ENCODE assay signal across 8 cellular contexts in genomic region chr1:26529405-26529654, GRCh38. TPM values are rescaled to one million over a fixed set of nuclear protein-coding genes. Genes with fewer than 3 reads are reported as not detected.
DNase-seq lines count a peak whose midpoint lies in the region; ATAC-seq, FAIRE-seq and TF ChIP-seq lines count a peak whose summit lies in the region.

No MANE protein-coding gene starts in this region.

- TF ChIP-seq RAD21 in HepG2 (CRISPR knock-in tag; IDR thresholded peaks at IDR 0.05): no peak

- POLR2A ChIA-PET in HepG2 (lab: Yijun Ruan, JAX): interaction anchor here (1.2 to 5.8 kb wide), 4 partner anchors 9 to 97 kb away, joined by 3 to 41 read pairs (median 3); partner anchors contain the start of genes DHDDS and HMGN2

- no peaks in the 10 kb centered on the region for H3K36me3 Mint-ChIP-seq in activated naive CD4-positive, alpha-beta T cell treated with anti-CD3 and anti-CD28 coated beads, Interleukin-2, amount 50 U/mL, for 24 hours
- H3K36me3 Mint-ChIP-seq in activated T-helper 17 cell treated with anti-CD3 and anti-CD28 coated beads, Interleukin-2, amount 50 U/mL, for 72 hours (ENCODE audit: low read depth): no peaks in the 10 kb centered on the region

- H3K79me2 ChIP-seq in HepG2 (ENCODE audit: insufficient read depth, low read length): peaks cover 17% of the 10 kb centered on the region

- no peak for DNase-seq in activated naive CD4-positive, alpha-beta T cell treated with anti-CD3 and anti-CD28 coated beads, Interleukin-2, amount 50 U/mL, for 16 hours
- DNase-seq in HepG2 (ENCODE audit: low spot score) (no peak), upper lobe of right lung (no peak), occipital lobe (lab: John Stamatoyannopoulos, UW) (no peak), ureter (ENCODE audit: low spot score) (no peak)

- intact Hi-C loops in HepG2 (cut with micrococcal nuclease; ENCODE audit: unreplicated experiment) (no loop called here), upper lobe of right lung (cut with DNase I) (no loop called here)

- FAIRE-seq in HepG2 (lab: Jason Lieb, UNC): no peak

- H3K4me2 ChIP-seq in HepG2 (ENCODE audit: low read depth, low read length): peak overlapping the region; percentile 100

- H3K36me3 ChIP-seq in HepG2 (replicated peaks in 1 of 2; ENCODE audit: control insufficient read depth in 1 of 2, insufficient read depth in 2 of 2, low read length in 2 of 2) (no peaks in the 10 kb centered on the region), upper lobe of right lung (no peaks in the 10 kb centered on the region)

- H3K9ac ChIP-seq in HepG2 (ENCODE audit: insufficient read depth, low read depth, low read length): peak overlapping the region; percentile 73

- 0% methylated on average over 2 of the region's 19 CpGs for WGBS in HepG2 (ENCODE audit: low lambda C conversion rate)

- H3K4me3 Mint-ChIP-seq in activated naive CD4-positive, alpha-beta T cell treated with anti-CD3 and anti-CD28 coated beads, Interleukin-2, amount 50 U/mL, for 24 hours: peak overlapping the region; percentile 80
- peak overlapping the region; percentile 83 for H3K4me3 Mint-ChIP-seq in activated T-helper 17 cell treated with anti-CD3 and anti-CD28 coated beads, Interleukin-2, amount 50 U/mL, for 72 hours

- H3K27me3 Mint-ChIP-seq in activated naive CD4-positive, alpha-beta T cell treated with anti-CD3 and anti-CD28 coated beads, Interleukin-2, amount 50 U/mL, for 24 hours: no peaks in the 10 kb centered on the region
- H3K27me3 Mint-ChIP-seq in activated T-helper 17 cell treated with anti-CD3 and anti-CD28 coated beads, Interleukin-2, amount 50 U/mL, for 72 hours: no peaks in the 10 kb centered on the region

- BruUV-seq in HepG2 (replicated peaks; lab: Mats Ljungman, UMichigan): no TSS peak

- H3K9me3 ChIP-seq in HepG2 (ENCODE audit: low read length): no peaks in the 10 kb centered on the region
- H3K9me3 ChIP-seq in upper lobe of right lung: no peaks in the 10 kb centered on the region

- peaks cover 0 to 3% of the 10 kb centered on the region in 2 experiments; a peak in 2 of 5 replicates for H3K27me3 ChIP-seq in HepG2 (ENCODE audit: control insufficient read depth in 1 of 2, insufficient read depth in 2 of 2, low read length in 2 of 2)
- no peaks in the 10 kb centered on the region for H3K27me3 ChIP-seq in upper lobe of right lung

- H3K4me1 Mint-ChIP-seq in activated naive CD4-positive, alpha-beta T cell treated with anti-CD3 and anti-CD28 coated beads, Interleukin-2, amount 50 U/mL, for 24 hours: peaks cover 27% of the 10 kb centered on the region
- no peaks in the 10 kb centered on the region for H3K4me1 Mint-ChIP-seq in activated T-helper 17 cell treated with anti-CD3 and anti-CD28 coated beads, Interleukin-2, amount 50 U/mL, for 72 hours

- ATAC-seq in activated T-helper 17 cell treated with anti-CD3 and anti-CD28 coated beads, Interleukin-2, amount 50 U/mL, for 72 hours (replicated peaks): no peak
- no peak; the same call in 2 of the 3 replicates for ATAC-seq in HepG2
- ATAC-seq in upper lobe of right lung: no peak
- ATAC-seq in GM19035 (IDR thresholded peaks at IDR 0.05; ENCODE audit: unreplicated experiment): no peak

- H4K20me1 ChIP-seq in HepG2 (ENCODE audit: insufficient read depth, low read length): no peaks in the 10 kb centered on the region

- H3K27ac Mint-ChIP-seq in activated naive CD4-positive, alpha-beta T cell treated with anti-CD3 and anti-CD28 coated beads, Interleukin-2, amount 50 U/mL, for 24 hours: peak overlapping the region; percentile 30
- H3K27ac Mint-ChIP-seq in activated T-helper 17 cell treated with anti-CD3 and anti-CD28 coated beads, Interleukin-2, amount 50 U/mL, for 72 hours: peak overlapping the region; percentile 72

- H3K27ac ChIP-seq in HepG2 (ENCODE audit: extremely low read length, insufficient read depth, low read length): no peak overlapping the region
- peak overlapping the region; percentile 63 for H3K27ac ChIP-seq in upper lobe of right lung

- TF ChIP-seq CTCF in HepG2 (CRISPR knock-in tag; IDR thresholded peaks at IDR 0.05): no peak
- TF ChIP-seq CTCF in upper lobe of right lung (IDR thresholded peaks at IDR 0.05): no peak

- in situ Hi-C loops in HepG2 (cut with HindIII; ENCODE audit: extremely low pct_ligation_motif_present, low pct_unique_long_range_greater_than_20kb): no loop called here

- H3K4me1 ChIP-seq in HepG2 (ENCODE audit: insufficient read depth, low read length) (peaks cover 60% of the 10 kb centered on the region), upper lobe of right lung (peaks cover 42% of the 10 kb centered on the region)

- CTCF ChIA-PET in HepG2 (lab: Yijun Ruan, JAX; ENCODE audit: low intra/inter-chr PET ratio, low total read pairs): no interaction called here

- H3K9me3 Mint-ChIP-seq in activated naive CD4-positive, alpha-beta T cell treated with anti-CD3 and anti-CD28 coated beads, Interleukin-2, amount 50 U/mL, for 24 hours: no peaks in the 10 kb centered on the region
- H3K9me3 Mint-ChIP-seq in activated T-helper 17 cell treated with anti-CD3 and anti-CD28 coated beads, Interleukin-2, amount 50 U/mL, for 72 hours: no peaks in the 10 kb centered on the region

- TF ChIP-seq POLR2A in HepG2 (IDR thresholded peaks at IDR 0.05; ENCODE audit: insufficient read depth in 1 of 2, low read depth in 2 of 2, low read length in 2 of 2): no peak

- H3K4me3 ChIP-seq in HepG2 (replicated peaks in 1 of 3; ENCODE audit: insufficient read depth in 1 of 3, low read depth in 2 of 3, low read length in 3 of 3) (peak overlapping the region; percentile 70 to 92 (median 89); a peak in 5 of 6 replicates), upper lobe of right lung (peak overlapping the region; percentile 70)

- no peak overlapping the region for H2AFZ ChIP-seq in HepG2 (ENCODE audit: low read length)

- TF ChIP-seq EP300 in HepG2 (IDR thresholded peaks at IDR 0.05; ENCODE audit: low read depth in 2 of 2, low read length in 2 of 2) (no peak), HepG2 (CRISPR knock-in tag; IDR thresholded peaks at IDR 0.05; ENCODE audit: borderline replicate concordance) (no peak)

TF ChIP-seq in HepG2, 621 proteins besides CTCF, POLR2A, EP300 and RAD21 (continues in another document):
- TF ChIP-seq TEAD3 (CRISPR knock-in tag; optimal IDR thresholded peaks at IDR 0.05; ENCODE audit: borderline replicate concordance): peak; percentile 24
- TF ChIP-seq YEATS4 (CRISPR knock-in tag; IDR thresholded peaks at IDR 0.05; ENCODE audit: borderline replicate concordance): 0 out of 2 replicates have a peak, but pooled peaks have one; percentile 6

RNA-seq across cellular contexts. Expression of gene RPS6KA1, which starts 0.2 kb away (rescaled TPM):
- total RNA-seq in activated T-helper 17 cell treated with anti-CD3 and anti-CD28 coated beads, Interleukin-2, amount 50 U/mL, for 72 hours: 100 to 1,000 TPM; 154 to 211 TPM
- 24.0 and 24.2 TPM in 2 replicates for total RNA-seq in HepG2 (2016; rRNA removed; fragmentation: Illumina TruSeq; extraction: Trizol)
- total RNA-seq in HepG2 (2016; cell fraction: cytosol; rRNA removed; fragmentation: Illumina TruSeq; extraction: Trizol; ENCODE audit: low read depth): 6.4 and 8.1 TPM in 2 replicates
- total RNA-seq in HepG2 (2016; cell fraction: insoluble cytoplasmic fraction; rRNA removed; fragmentation: Illumina TruSeq; extraction: Trizol): 23.3 and 24.8 TPM in 2 replicates
- total RNA-seq in HepG2 (2016; cell fraction: membrane; rRNA removed; fragmentation: Illumina TruSeq; extraction: Trizol): 14.4 and 16.8 TPM in 2 replicates
- total RNA-seq in HepG2 (2016; cell fraction: nucleus; rRNA removed; fragmentation: Illumina TruSeq; extraction: Trizol): 17.9 and 19.0 TPM in 2 replicates
- polyA plus RNA-seq in HepG2 (2011; rRNA removed): 19.6 and 22.1 TPM in 2 replicates
- 15.0 and 20.1 TPM in 2 replicates for polyA plus RNA-seq in HepG2 (2011; cell fraction: cytosol; rRNA removed)
- 28.9 and 37.3 TPM in 2 replicates for polyA plus RNA-seq in HepG2 (2011; cell fraction: nucleus; rRNA removed)
- polyA plus RNA-seq in HepG2 (2012): 14.7 and 15.4 TPM in 2 replicates
- polyA plus RNA-seq in HepG2 (2016; cell fraction: cytosol; fragmentation: Illumina TruSeq; extraction: Trizol; ENCODE audit: low read depth): 4.1 and 4.3 TPM in 2 replicates
- 20.9 and 24.6 TPM in 2 replicates for polyA plus RNA-seq in HepG2 (2016; cell fraction: insoluble cytoplasmic fraction; fragmentation: Illumina TruSeq; extraction: Trizol; ENCODE audit: low read depth)
- polyA plus RNA-seq in HepG2 (2016; cell fraction: membrane; fragmentation: Illumina TruSeq; extraction: Trizol; ENCODE audit: low read depth): 10.2 and 12.6 TPM in 2 replicates
- 28.1 and 28.2 TPM in 2 replicates for polyA plus RNA-seq in HepG2 (2016; cell fraction: nucleus; fragmentation: Illumina TruSeq; extraction: Trizol; ENCODE audit: insufficient read depth, low read depth)
- 43.2 and 122 TPM in 2 replicates for polyA minus RNA-seq in HepG2 (2011; rRNA and poly(A)+ RNA removed; ENCODE audit: low replicate concordance)
- 22.6 TPM in 2 replicates for polyA minus RNA-seq in HepG2 (2011; cell fraction: cytosol; rRNA and poly(A)+ RNA removed)
- 18.8 and 26.6 TPM in 2 replicates for polyA minus RNA-seq in HepG2 (2011; cell fraction: nucleus; rRNA and poly(A)+ RNA removed)
- 124 TPM for total RNA-seq in upper lobe of right lung
- 4.2 TPM for total RNA-seq in occipital lobe
- 23.2 TPM for total RNA-seq in ureter

RNA-seq across cellular contexts. Expression of gene HMGN2, which starts 57.1 kb away (rescaled TPM):
- total RNA-seq in activated T-helper 17 cell treated with anti-CD3 and anti-CD28 coated beads, Interleukin-2, amount 50 U/mL, for 72 hours: 100 to 1,000 TPM; 551 to 805 TPM
- 343 and 366 TPM in 2 replicates for total RNA-seq in HepG2 (2016; rRNA removed; fragmentation: Illumina TruSeq; extraction: Trizol)
- 106 and 134 TPM in 2 replicates for total RNA-seq in HepG2 (2016; cell fraction: cytosol; rRNA removed; fragmentation: Illumina TruSeq; extraction: Trizol; ENCODE audit: low read depth)
- 330 and 394 TPM in 2 replicates for total RNA-seq in HepG2 (2016; cell fraction: insoluble cytoplasmic fraction; rRNA removed; fragmentation: Illumina TruSeq; extraction: Trizol)
- 252 and 289 TPM in 2 replicates for total RNA-seq in HepG2 (2016; cell fraction: membrane; rRNA removed; fragmentation: Illumina TruSeq; extraction: Trizol)
- 211 and 250 TPM in 2 replicates for total RNA-seq in HepG2 (2016; cell fraction: nucleus; rRNA removed; fragmentation: Illumina TruSeq; extraction: Trizol)
- polyA plus RNA-seq in HepG2 (2011; rRNA removed): 40.5 and 63.4 TPM in 2 replicates
- polyA plus RNA-seq in HepG2 (2011; cell fraction: cytosol; rRNA removed): 39.3 and 41.3 TPM in 2 replicates
- 64.0 and 72.1 TPM in 2 replicates for polyA plus RNA-seq in HepG2 (2011; cell fraction: nucleus; rRNA removed)
- polyA plus RNA-seq in HepG2 (2012): 76.3 and 137 TPM in 2 replicates
- 124 and 165 TPM in 2 replicates for polyA plus RNA-seq in HepG2 (2016; cell fraction: cytosol; fragmentation: Illumina TruSeq; extraction: Trizol; ENCODE audit: low read depth)
- 554 and 565 TPM in 2 replicates for polyA plus RNA-seq in HepG2 (2016; cell fraction: insoluble cytoplasmic fraction; fragmentation: Illumina TruSeq; extraction: Trizol; ENCODE audit: low read depth)
- 241 and 288 TPM in 2 replicates for polyA plus RNA-seq in HepG2 (2016; cell fraction: membrane; fragmentation: Illumina TruSeq; extraction: Trizol; ENCODE audit: low read depth)
- polyA plus RNA-seq in HepG2 (2016; cell fraction: nucleus; fragmentation: Illumina TruSeq; extraction: Trizol; ENCODE audit: insufficient read depth, low read depth): 428 and 433 TPM in 2 replicates
- 13.9 and 49.7 TPM in 2 replicates for polyA minus RNA-seq in HepG2 (2011; rRNA and poly(A)+ RNA removed; ENCODE audit: low replicate concordance)
- polyA minus RNA-seq in HepG2 (2011; cell fraction: cytosol; rRNA and poly(A)+ RNA removed): 13.2 and 16.1 TPM in 2 replicates
- 61.7 and 80.5 TPM in 2 replicates for polyA minus RNA-seq in HepG2 (2011; cell fraction: nucleus; rRNA and poly(A)+ RNA removed)
- 298 TPM for total RNA-seq in upper lobe of right lung
- total RNA-seq in occipital lobe: 228 TPM
- total RNA-seq in ureter: 400 TPM
